ENCODE assay signal across 1 cellular context in the genomic region with DNA sequence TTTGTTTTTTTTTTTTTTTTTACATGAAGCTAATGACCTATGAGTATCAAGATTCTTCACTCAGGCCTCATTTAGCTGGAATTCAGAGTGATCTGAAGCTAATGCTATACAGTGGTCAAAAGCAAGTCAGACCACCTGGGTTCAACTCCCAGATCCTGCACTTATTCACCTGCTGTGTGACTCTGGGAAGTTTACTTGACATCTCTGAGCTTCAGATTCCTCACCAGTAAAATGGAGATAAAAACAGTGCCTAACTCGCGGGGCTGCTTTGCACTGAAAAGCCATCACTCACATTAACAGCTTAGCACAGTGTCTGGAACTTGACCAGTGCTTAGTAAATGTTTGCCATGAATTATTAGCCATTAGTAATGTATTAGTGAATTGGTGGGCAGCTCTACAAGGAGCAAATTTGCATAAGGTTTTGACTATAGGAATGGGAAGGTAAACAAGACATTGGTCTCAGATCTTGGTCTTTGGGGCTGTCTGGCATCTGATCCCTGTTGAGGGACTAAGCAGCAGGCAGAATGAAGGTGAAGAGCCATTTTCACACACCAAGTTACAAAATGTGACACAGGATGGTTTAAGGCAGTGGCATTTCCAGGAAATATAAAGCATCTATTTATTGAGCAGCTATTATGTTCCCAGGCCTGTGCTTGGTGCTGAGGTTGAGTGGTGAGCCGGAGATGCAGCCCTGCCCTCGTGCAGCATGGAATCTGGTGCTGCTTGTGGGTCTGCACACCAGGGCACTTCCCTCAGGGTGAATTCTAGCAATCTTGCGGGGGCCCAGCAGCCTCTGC.
TF ChIP-seq lines count a peak whose summit lies in the region.

No MANE protein-coding gene starts in this region.

TF ChIP-seq in GM12878, 131 proteins besides CTCF, POLR2A, EP300 and RAD21:
- TF ChIP-seq, protein P1, sequence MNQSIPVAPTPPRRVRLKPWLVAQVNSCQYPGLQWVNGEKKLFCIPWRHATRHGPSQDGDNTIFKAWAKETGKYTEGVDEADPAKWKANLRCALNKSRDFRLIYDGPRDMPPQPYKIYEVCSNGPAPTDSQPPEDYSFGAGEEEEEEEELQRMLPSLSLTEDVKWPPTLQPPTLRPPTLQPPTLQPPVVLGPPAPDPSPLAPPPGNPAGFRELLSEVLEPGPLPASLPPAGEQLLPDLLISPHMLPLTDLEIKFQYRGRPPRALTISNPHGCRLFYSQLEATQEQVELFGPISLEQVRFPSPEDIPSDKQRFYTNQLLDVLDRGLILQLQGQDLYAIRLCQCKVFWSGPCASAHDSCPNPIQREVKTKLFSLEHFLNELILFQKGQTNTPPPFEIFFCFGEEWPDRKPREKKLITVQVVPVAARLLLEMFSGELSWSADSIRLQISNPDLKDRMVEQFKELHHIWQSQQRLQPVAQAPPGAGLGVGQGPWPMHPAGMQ (IDR thresholded peaks at IDR 0.05; ENCODE audit: borderline replicate concordance) = no peak
- TF ChIP-seq CHD4 (IDR thresholded peaks at IDR 0.05) (no peak), POLR2AphosphoS5 (IDR thresholded peaks at IDR 0.05; ENCODE audit: low read length) (no peak), ZNF622 (IDR thresholded peaks at IDR 0.05) (no peak), DPF2 (IDR thresholded peaks at IDR 0.05) (no peak), NR2C2 (IDR thresholded peaks at IDR 0.05; ENCODE audit: borderline replicate concordance, control insufficient read depth, insufficient read length, low read depth) (no peak)
- TF ChIP-seq, protein P2, sequence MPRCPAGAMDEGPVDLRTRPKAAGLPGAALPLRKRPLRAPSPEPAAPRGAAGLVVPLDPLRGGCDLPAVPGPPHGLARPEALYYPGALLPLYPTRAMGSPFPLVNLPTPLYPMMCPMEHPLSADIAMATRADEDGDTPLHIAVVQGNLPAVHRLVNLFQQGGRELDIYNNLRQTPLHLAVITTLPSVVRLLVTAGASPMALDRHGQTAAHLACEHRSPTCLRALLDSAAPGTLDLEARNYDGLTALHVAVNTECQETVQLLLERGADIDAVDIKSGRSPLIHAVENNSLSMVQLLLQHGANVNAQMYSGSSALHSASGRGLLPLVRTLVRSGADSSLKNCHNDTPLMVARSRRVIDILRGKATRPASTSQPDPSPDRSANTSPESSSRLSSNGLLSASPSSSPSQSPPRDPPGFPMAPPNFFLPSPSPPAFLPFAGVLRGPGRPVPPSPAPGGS (IDR thresholded peaks at IDR 0.05; ENCODE audit: borderline replicate concordance, insufficient read depth, low read depth, low read length, poor library complexity, severe bottlenecking) = peak; percentile 36
TF ChIP-seq in GM12878: peak in this region for 1.
